In the genomic region with DNA sequence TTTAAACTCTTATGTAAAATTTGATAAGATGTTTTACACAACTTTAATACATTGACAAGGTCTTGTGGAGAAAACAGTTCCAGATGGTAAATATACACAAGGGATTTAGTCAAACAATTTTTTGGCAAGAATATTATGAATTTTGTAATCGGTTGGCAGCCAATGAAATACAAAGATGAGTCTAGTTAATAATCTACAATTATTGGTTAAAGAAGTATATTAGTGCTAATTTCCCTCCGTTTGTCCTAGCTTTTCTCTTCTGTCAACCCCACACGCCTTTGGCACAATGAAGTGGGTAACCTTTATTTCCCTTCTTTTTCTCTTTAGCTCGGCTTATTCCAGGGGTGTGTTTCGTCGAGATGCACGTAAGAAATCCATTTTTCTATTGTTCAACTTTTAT, we compare ENCODE assay signal across 26 cellular contexts. TPM values are rescaled to one million over a fixed set of nuclear protein-coding genes. Genes with fewer than 3 reads are reported as not detected.
DNase-seq lines count a peak whose midpoint lies in the region; ATAC-seq, FAIRE-seq and TF ChIP-seq lines count a peak whose summit lies in the region.
"Had no signal": no experiment of that assay in that cellular context is flagged by ENCODE, and none has a peak within 500 bp of the region (broad histone marks: within the 10 kb centered on the region; RNA-seq: fewer than 3 reads in every experiment).

A gene (plus strand): TSS at position 246 of the 400 bp plus-strand sequence. CDS start 41 bp downstream, at position 287.

- 12 to 20% methylated on average over 7 of the region's 7 CpGs for WGBS in pancreas, 2 donors

- CTCF ChIA-PET in Caco-2 (lab: Charles Lee): no interaction called here
- CTCF ChIA-PET in WTC11 (lab: Charles Lee): no interaction called here

- ATAC-seq in WTC11: no peak
- peak; percentile 76 to 89 (median 83) for ATAC-seq in pancreas

- TF ChIP-seq CTCF in Caco-2 (IDR thresholded peaks at IDR 0.05; ENCODE audit: insufficient read depth in 1 of 2, low read depth in 1 of 2, low read length in 1 of 2, severe bottlenecking in 1 of 2, unreplicated experiment in 1 of 2) (no peak), WTC11 (IDR thresholded peaks at IDR 0.05) (no peak), pancreas (IDR thresholded peaks at IDR 0.05) (no peak), HFFc6 (IDR thresholded peaks at IDR 0.05) (no peak)

- H3K27ac Mint-ChIP-seq in Caco-2 (ENCODE audit: unreplicated experiment) (no peak within 1 kb of the TSS), WTC11 (no peak within 1 kb of the TSS), HFFc6 (no peak within 1 kb of the TSS)
- H3K27ac Mint-ChIP-seq: B cell, CD14-positive monocyte, H9, IgD-negative memory B cell had no signal

- intact Hi-C loops in Caco-2 (cut with micrococcal nuclease; ENCODE audit: unreplicated experiment) (no loop called here), pancreas (cut with DNase I) (no loop called here)

- no peaks in the 10 kb centered on the region for H3K27me3 ChIP-seq in Caco-2 (replicated peaks; ENCODE audit: control insufficient read depth, insufficient read depth, low read length)
- no peaks in the 10 kb centered on the region for H3K27me3 ChIP-seq in pancreas

- FAIRE-seq in islet of Langerhans (lab: Jason Lieb, UNC) (peak; percentile 27), pancreas (lab: Jason Lieb, UNC) (no peak)
- FAIRE-seq: D721Med had no signal

- H3K27me3 Mint-ChIP-seq in Caco-2 (ENCODE audit: insufficient read depth, unreplicated experiment) (no peaks in the 10 kb centered on the region), WTC11 (ENCODE audit: low read depth) (no peaks in the 10 kb centered on the region), HFFc6 (ENCODE audit: insufficient read depth) (peaks cover 6% of the 10 kb centered on the region; the same call in 1 of the 2 replicates)
- H3K27me3 Mint-ChIP-seq: IgD-negative memory B cell had no signal

- H3K27ac ChIP-seq in pancreas: peak within 1 kb of the TSS in 2 of 4 donors; percentile 54 to 55
- H3K27ac ChIP-seq: GM23248, PC-9, RWPE1 had no signal

- H3K36me3 ChIP-seq in Caco-2 (ENCODE audit: control insufficient read depth, insufficient read depth, low read length): no peaks in the 10 kb centered on the region
- H3K36me3 ChIP-seq in pancreas: no peaks in the 10 kb centered on the region

- peaks cover 4% of the 10 kb centered on the region for H3K36me3 Mint-ChIP-seq in Caco-2 (ENCODE audit: insufficient read depth, unreplicated experiment)
- no peaks in the 10 kb centered on the region for H3K36me3 Mint-ChIP-seq in WTC11
- no peaks in the 10 kb centered on the region for H3K36me3 Mint-ChIP-seq in HFFc6 (ENCODE audit: low read depth)
- H3K36me3 Mint-ChIP-seq: CD14-positive monocyte, IgD-negative memory B cell had no signal

- no peak within 1 kb of the TSS for H3K4me3 Mint-ChIP-seq in Caco-2 (ENCODE audit: unreplicated experiment)
- no peak within 1 kb of the TSS for H3K4me3 Mint-ChIP-seq in WTC11
- no peak within 1 kb of the TSS for H3K4me3 Mint-ChIP-seq in HFFc6
- H3K4me3 Mint-ChIP-seq: B cell, CD14-positive monocyte, H9, IgD-negative memory B cell had no signal

- BruUV-seq in Caco-2 (replicated peaks; lab: Mats Ljungman, UMichigan): no TSS peak

- H3K9me3 Mint-ChIP-seq in Caco-2 (ENCODE audit: unreplicated experiment): no peaks in the 10 kb centered on the region
- no peaks in the 10 kb centered on the region for H3K9me3 Mint-ChIP-seq in WTC11
- H3K9me3 Mint-ChIP-seq in HFFc6: no peaks in the 10 kb centered on the region
- H3K9me3 Mint-ChIP-seq: H9, IgD-negative memory B cell had no signal

- H3K4me1 ChIP-seq in Caco-2 (no peaks in the 10 kb centered on the region), pancreas (peaks cover 7 to 25% (median 18%) of the 10 kb centered on the region in 3 donors)

- H3K4me1 Mint-ChIP-seq in Caco-2 (ENCODE audit: low read depth, unreplicated experiment): no peaks in the 10 kb centered on the region
- H3K4me1 Mint-ChIP-seq in WTC11: peaks cover 13% of the 10 kb centered on the region
- H3K4me1 Mint-ChIP-seq in HFFc6 (ENCODE audit: low read depth): no peaks in the 10 kb centered on the region
- H3K4me1 Mint-ChIP-seq: B cell, CD14-positive monocyte, IgD-negative memory B cell had no signal

- H3K9me3 ChIP-seq in Caco-2 (no peaks in the 10 kb centered on the region), pancreas (no peaks in the 10 kb centered on the region)

- H3K4me3 ChIP-seq in Caco-2 (ENCODE audit: low read depth, low read length) (no peak within 1 kb of the TSS), pancreas (peak within 1 kb of the TSS in 2 of 4 donors; percentile 25 to 36)
- H3K4me3 ChIP-seq: GM23248, PC-9 had no signal

- DNase-seq in Caco-2 (no peak), WTC11 (ENCODE audit: low spot score) (no peak), pancreas (no peak), putamen (ENCODE audit: low spot score) (no peak), HFFc6 (no peak), GM03348 (ENCODE audit: low spot score) (no peak)
- no peak for DNase-seq in stimulated activated CD4-positive, alpha-beta T cell treated with anti-CD3 and anti-CD28 coated beads, Interleukin-2, amount 100 ng/mL, for 24 hours
- DNase-seq: DMS53, GDM1, GM23248, H9, MV-4-11, NCI-H1105 treated with DMSO at 0.1 percent for 48 hours, NCI-H2029 treated with DMSO at 0.1 percent for 48 hours, NCI-H226, NCI-H510A treated with DMSO at 0.1 percent for 48 hours, NCI-H748 treated with DMSO at 0.1 percent for 48 hours, PC-9, SHP77 treated with DMSO at 0.1 percent for 48 hours had no signal

- POLR2A ChIA-PET in Caco-2 (lab: Charles Lee) (no interaction called here), WTC11 (lab: Charles Lee) (no interaction called here)

TF ChIP-seq in WTC11, 78 proteins besides CTCF, POLR2A, EP300 and RAD21:
- no peak for TF ChIP-seq ESRRA (CRISPR knock-in tag; IDR thresholded peaks at IDR 0.05; ENCODE audit: borderline replicate concordance)
- TF ChIP-seq, protein P1, sequence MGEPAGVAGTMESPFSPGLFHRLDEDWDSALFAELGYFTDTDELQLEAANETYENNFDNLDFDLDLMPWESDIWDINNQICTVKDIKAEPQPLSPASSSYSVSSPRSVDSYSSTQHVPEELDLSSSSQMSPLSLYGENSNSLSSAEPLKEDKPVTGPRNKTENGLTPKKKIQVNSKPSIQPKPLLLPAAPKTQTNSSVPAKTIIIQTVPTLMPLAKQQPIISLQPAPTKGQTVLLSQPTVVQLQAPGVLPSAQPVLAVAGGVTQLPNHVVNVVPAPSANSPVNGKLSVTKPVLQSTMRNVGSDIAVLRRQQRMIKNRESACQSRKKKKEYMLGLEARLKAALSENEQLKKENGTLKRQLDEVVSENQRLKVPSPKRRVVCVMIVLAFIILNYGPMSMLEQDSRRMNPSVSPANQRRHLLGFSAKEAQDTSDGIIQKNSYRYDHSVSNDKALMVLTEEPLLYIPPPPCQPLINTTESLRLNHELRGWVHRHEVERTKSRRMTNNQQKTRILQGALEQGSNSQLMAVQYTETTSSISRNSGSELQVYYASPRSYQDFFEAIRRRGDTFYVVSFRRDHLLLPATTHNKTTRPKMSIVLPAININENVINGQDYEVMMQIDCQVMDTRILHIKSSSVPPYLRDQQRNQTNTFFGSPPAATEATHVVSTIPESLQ (CRISPR knock-in tag; IDR thresholded peaks at IDR 0.05): no peak

RNA-seq across cellular contexts. Expression of the gene that starts here (rescaled TPM):
- 64.9 and 79.8 TPM in 2 replicates for total RNA-seq in Caco-2 (2022)
- total RNA-seq in WTC11 (2021): 23.4 to 35.4 TPM (median 27.4 TPM) in 3 replicates
- total RNA-seq in pancreas: 1,000 to 10,000 TPM in 1 of 6 donors, 100 to 1,000 TPM in 5; 618 to 1,006 (median 839) TPM
- 100 to 1,000 TPM; 179 to 380 TPM for polyA plus RNA-seq in pancreas
- total RNA-seq in HFFc6 (2021; fragmentation: NEBNext Ultra II Directional; extraction: Animal tissue kit (Norgen Biotek cat#: 25700)): not detected
- total RNA-seq: B cell, GM23248, H9, M059J, PC-9 had no signal
- polyA plus RNA-seq: CD14-positive monocyte, GM23248, IgD-negative memory B cell had no signal

Comparison
In these comparisons a context has a peak if more than half of its experiments do, and no peak if none do; other contexts are left out.
1. RNA of the gene that starts here (total RNA-seq): 618 to 1,006 TPM in pancreas, 64.9 to 79.8 TPM in Caco-2 and 23.4 to 35.4 TPM in WTC11; not detected in HFFc6; every median in the first group is over 10 times any median in the second.